In genomic region chr4:21457086-21457840, GRCh38 we compare ENCODE assay signal across 35 cellular contexts.
"Had no signal": no experiment of that assay in that cellular context is flagged by ENCODE, and none has a peak within 500 bp of the region (broad histone marks: within the 10 kb centered on the region; RNA-seq: fewer than 3 reads in every experiment).

No MANE protein-coding gene starts in this region.

- DNase-seq: Karpas-422, Kasumi-1, MG63, MM.1S, MV-4-11, NCI-H1048, NCI-H1092, NCI-H1092 treated with DMSO at 0.1 percent for 48 hours, NCI-H1105, NCI-H1105 treated with DMSO at 0.1 percent for 48 hours, NCI-H1417, NCI-H1417 treated with DMSO at 0.1 percent for 48 hours, NCI-H1436, NCI-H1436 treated with DMSO at 0.1 percent for 48 hours, NCI-H146, NCI-H1694, NCI-H1694 treated with DMSO at 0.1 percent for 48 hours, NCI-H187, NCI-H187 treated with DMSO at 0.1 percent for 48 hours, NCI-H1930, NCI-H2029, NCI-H2029 treated with DMSO at 0.1 percent for 48 hours, NCI-H2081, NCI-H2081 treated with DMSO at 0.1 percent for 48 hours, NCI-H2107, NCI-H2171, NCI-H2171 treated with DMSO at 0.1 percent for 48 hours, NCI-H2227 treated with DMSO at 0.1 percent for 48 hours, NCI-H226, NCI-H345, NCI-H446, NCI-H446 treated with DMSO at 0.1 percent for 48 hours, NCI-H510A, NCI-H510A treated with DMSO at 0.1 percent for 48 hours, NCI-H524 had no signal
